2 cellular contexts compared by ENCODE assay signal in genomic region chr3:70352215-70352614, GRCh38.
TF ChIP-seq lines count a peak whose summit lies in the region.

No MANE protein-coding gene starts in this region.

TF ChIP-seq in HepG2, 621 proteins besides CTCF, POLR2A, EP300 and RAD21:
- TF ChIP-seq ATF7 (IDR thresholded peaks at IDR 0.05) (peak; percentile 85), ATF7 (CRISPR knock-in tag; IDR thresholded peaks at IDR 0.05) (no peak), ZNF644 (CRISPR knock-in tag; IDR thresholded peaks at IDR 0.05; ENCODE audit: low read depth) (no peak), CREB1 (IDR thresholded peaks at IDR 0.05) (peak; percentile 54), CREB1 (CRISPR knock-in tag; IDR thresholded peaks at IDR 0.05) (no peak)

TF ChIP-seq in HEK293, 187 proteins besides CTCF, POLR2A, EP300 and RAD21:
- peak; percentile 81 for TF ChIP-seq SETDB1 (IDR thresholded peaks at IDR 0.05; ENCODE audit: insufficient read length, low read length)
- peak; percentile 24; the same call in 1 of the 2 replicates for TF ChIP-seq ATF2 (tag by site-specific recombination; IDR thresholded peaks at IDR 0.05; ENCODE audit: low read depth)
- no peak for TF ChIP-seq ZNF354C (tag by site-specific recombination; IDR thresholded peaks at IDR 0.05; ENCODE audit: borderline replicate concordance, low read depth)
